Comparison of ENCODE assay signal across 8 cellular contexts in genomic region chr5:83430130-83431010, GRCh38. TPM values are rescaled to one million over a fixed set of nuclear protein-coding genes. Genes with fewer than 3 reads are reported as not detected.
DNase-seq lines count a peak whose midpoint lies in the region; ATAC-seq and TF ChIP-seq lines count a peak whose summit lies in the region.

No MANE protein-coding gene starts in this region.

- H3K4me1 ChIP-seq in OCI-LY7 (ENCODE audit: insufficient read depth, low read length, poor library complexity, severe bottlenecking): no peaks in the 10 kb centered on the region
- no peaks in the 10 kb centered on the region for H3K4me1 ChIP-seq in transverse colon

- peak; percentile 68 for ATAC-seq in GM19043 (IDR thresholded peaks at IDR 0.05; ENCODE audit: low read depth, unreplicated experiment)
- ATAC-seq in HG03457 (IDR thresholded peaks at IDR 0.05; ENCODE audit: unreplicated experiment): peak; percentile 46

- in situ Hi-C loops in transverse colon (cut with MboI; ENCODE audit: low pct_ligation_motif_present in 1 of 4, low pct_unique_long_range_greater_than_20kb in 1 of 4, low sequenced_read_pairs in 3 of 4): loop anchor here in 3 of 4 donors (25.0 kb wide), 2 partner anchors 793 to 1068 kb away; no protein-coding TSS in a partner anchor

- H3K9me3 ChIP-seq in OCI-LY7 (ENCODE audit: low read length): no peaks in the 10 kb centered on the region
- H3K9me3 ChIP-seq in neural cell (ENCODE audit: low read length): peaks cover 4% of the 10 kb centered on the region
- no peaks in the 10 kb centered on the region for H3K9me3 ChIP-seq in transverse colon

- no peak overlapping the region for H2AFZ ChIP-seq in OCI-LY7 (ENCODE audit: low read length)
- no peak overlapping the region for H2AFZ ChIP-seq in neural cell (ENCODE audit: low read depth, low read length)

- peak; percentile 93 for TF ChIP-seq CTCF in OCI-LY7 (conservative IDR thresholded peaks at IDR 0.05; ENCODE audit: low read length)
- peak; percentile 98 for TF ChIP-seq CTCF in fibroblast of mammary gland (conservative IDR thresholded peaks at IDR 0.05; ENCODE audit: control insufficient read depth, insufficient read depth, low read depth, low read length)
- peak; percentile 75 for TF ChIP-seq CTCF in neural cell (IDR thresholded peaks at IDR 0.05; ENCODE audit: poor library complexity, severe bottlenecking)
- peak; percentile 68 to 79 (median 73) for TF ChIP-seq CTCF in transverse colon (IDR thresholded peaks at IDR 0.05)

- intact Hi-C loops in OCI-LY7 (cut with micrococcal nuclease; ENCODE audit: unreplicated experiment): loop anchor here (5.0 to 10.0 kb wide), 2 partner anchors 134 to 1078 kb away; no protein-coding TSS in a partner anchor
- intact Hi-C loops in transverse colon (cut with DNase I; ENCODE audit: low total_unique reads): no loop called here

- TF ChIP-seq POLR2A in transverse colon (IDR thresholded peaks at IDR 0.05): no peak

- H3K4me3 ChIP-seq in OCI-LY7 (ENCODE audit: low read depth, low read length, poor library complexity, severe bottlenecking) (no peak overlapping the region), fibroblast of mammary gland (ENCODE audit: control insufficient read depth, low read depth, low read length) (no peak overlapping the region), neural cell (ENCODE audit: low read length) (no peak overlapping the region), transverse colon (no peak overlapping the region)

- H3K79me2 ChIP-seq in OCI-LY7 (ENCODE audit: insufficient read depth, low read depth, low read length) (no peaks in the 10 kb centered on the region), neural cell (replicated peaks; ENCODE audit: insufficient read depth, low read length) (no peaks in the 10 kb centered on the region)

- TF ChIP-seq EP300 in neural cell (conservative IDR thresholded peaks at IDR 0.05; ENCODE audit: poor library complexity, severe bottlenecking) (no peak), transverse colon (IDR thresholded peaks at IDR 0.05; ENCODE audit: low read depth) (no peak)

- POLR2A ChIA-PET in OCI-LY7 (lab: Charles Lee): interaction anchor here (0.5 to 1.5 kb wide), 2 partner anchors 12 to 20 kb away, joined by 4 read pairs; no protein-coding TSS in a partner anchor

- peak; percentile 72 for DNase-seq in CD1c-positive myeloid dendritic cell (ENCODE audit: extremely low spot score)
- peak; percentile 52 for DNase-seq in OCI-LY7 (ENCODE audit: low spot score)
- peak; percentile 32 for DNase-seq in activated T-cell treated with anti-CD3 and anti-CD28 coated beads, Interleukin-2, amount 50 U/mL, for 1 hour
- DNase-seq in fibroblast of mammary gland (ENCODE audit: low read depth): peak; percentile 73
- DNase-seq in transverse colon: peak; percentile 53

- peak overlapping the region; percentile 4 for H3K9ac ChIP-seq in neural cell (ENCODE audit: low read length)

- TF ChIP-seq RAD21 in neural cell (conservative IDR thresholded peaks at IDR 0.05): peak; percentile 77

- H4K20me1 ChIP-seq in OCI-LY7 (ENCODE audit: insufficient read depth, low read length) (no peaks in the 10 kb centered on the region), neural cell (ENCODE audit: insufficient read depth) (no peaks in the 10 kb centered on the region)

- no TSS peak for BruUV-seq in OCI-LY7 (replicated peaks; lab: Mats Ljungman, UMichigan)

- H3K36me3 ChIP-seq in OCI-LY7 (ENCODE audit: insufficient read depth, low read length): no peaks in the 10 kb centered on the region
- H3K36me3 ChIP-seq in neural cell (ENCODE audit: insufficient read depth, low read length): peaks cover 6% of the 10 kb centered on the region
- H3K36me3 ChIP-seq in transverse colon: no peaks in the 10 kb centered on the region

- no peaks in the 10 kb centered on the region for H3K27me3 ChIP-seq in neural cell (ENCODE audit: insufficient read depth, low read depth, low read length)
- no peaks in the 10 kb centered on the region for H3K27me3 ChIP-seq in transverse colon

- WGBS in transverse colon (ENCODE audit: low coverage in 1 of 2), 2 donors: 37 to 45% methylated on average over 10 to 13 of the region's 13 CpGs

- no peak overlapping the region for H3K27ac ChIP-seq in OCI-LY7 (ENCODE audit: low read depth, low read length, poor library complexity, severe bottlenecking)
- H3K27ac ChIP-seq in neural cell (ENCODE audit: low read length): peak overlapping the region; percentile 59
- H3K27ac ChIP-seq in transverse colon: no peak overlapping the region

- no peaks in the 10 kb centered on the region for H3F3A ChIP-seq in neural cell (ENCODE audit: insufficient read depth, low read length, poor library complexity, severe bottlenecking)

- CTCF ChIA-PET in OCI-LY7 (lab: Charles Lee; ENCODE audit: unreplicated experiment): no interaction called here

- H3K9me2 ChIP-seq in OCI-LY7 (ENCODE audit: insufficient read depth, low read length) (no peaks in the 10 kb centered on the region), neural cell (ENCODE audit: insufficient read depth, low read length) (no peaks in the 10 kb centered on the region)

- no peak overlapping the region for H3K4me2 ChIP-seq in OCI-LY7 (ENCODE audit: low read length)
- H3K4me2 ChIP-seq in neural cell (ENCODE audit: low read length): no peak overlapping the region

TF ChIP-seq in neural cell, 6 proteins besides CTCF, POLR2A, EP300 and RAD21:
- TF ChIP-seq SMC3 (conservative IDR thresholded peaks at IDR 0.05; ENCODE audit: poor library complexity) (peak; percentile 77), MXI1 (conservative IDR thresholded peaks at IDR 0.05; ENCODE audit: poor library complexity, severe bottlenecking) (no peak), REST (IDR thresholded peaks at IDR 0.05; ENCODE audit: borderline replicate concordance) (no peak)

RNA-seq across cellular contexts. Expression of gene VCAN, which starts 41.2 kb away (rescaled TPM):
- total RNA-seq in OCI-LY7 (2014; rRNA removed; shearing (Covaris generic)): under 0.01 TPM in 1 of 2 replicates, not detected in the other
- total RNA-seq in OCI-LY7 (2022) (not detected in 2 replicates), transverse colon (10 to 100 TPM in 2 of 4 donors, 1 to 10 TPM in 2; 9.4 to 49.2 (median 10.9) TPM)
- 1,185 and 1,274 TPM in 2 replicates for polyA plus RNA-seq in neural cell
- 3,969 and 5,103 TPM in 2 replicates for polyA minus RNA-seq in neural cell

Comparison
In these comparisons a context has a peak if more than half of its experiments do, and no peak if none do; other contexts are left out.
1. RNA of gene VCAN, which starts 41.2 kb away (total RNA-seq): 9.4 to 49.2 TPM in transverse colon; under 0.01 TPM in OCI-LY7; every median in the first group is over 4 times any median in the second.
2. Peak in every context shown above with its lines, with median percentiles within 50 percentile points of each other: DNase-seq and CTCF ChIP-seq.